Comparison of ENCODE assay signal across 25 cellular contexts in the genomic region with DNA sequence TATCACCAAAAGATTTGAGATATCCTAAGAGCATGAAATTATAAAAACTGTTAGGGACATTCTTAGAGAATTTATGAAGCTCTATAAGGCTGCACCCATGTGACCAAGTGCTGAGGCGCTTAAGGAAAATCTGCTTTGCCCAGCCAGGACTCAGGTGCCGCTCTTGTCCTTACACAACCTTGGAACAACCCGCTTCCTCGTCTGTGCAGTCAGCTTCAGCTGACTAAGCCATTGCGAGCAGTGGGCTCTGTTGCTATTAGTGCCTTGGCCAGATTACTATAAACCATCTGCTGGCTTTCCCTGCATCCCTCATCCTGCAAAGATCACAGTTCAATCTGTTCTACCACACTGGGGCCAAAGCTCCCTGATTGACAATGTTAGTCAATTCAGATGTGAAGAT.
"Had no signal": no experiment of that assay in that cellular context is flagged by ENCODE, and none has a peak within 500 bp of the region (broad histone marks: within the 10 kb centered on the region; RNA-seq: fewer than 3 reads in every experiment).

No MANE protein-coding gene starts in this region.

- H3K4me3 ChIP-seq: dorsolateral prefrontal cortex, mucosa of descending colon, right atrium auricular region, tibial nerve had no signal

- ATAC-seq: activated T-helper 17 cell treated with anti-CD3 and anti-CD28 coated beads, Interleukin-2, amount 50 U/mL, for 72 hours; foreskin keratinocyte; left cardiac atrium; mucosa of descending colon had no signal

- H3K36me3 ChIP-seq: right atrium auricular region, tibial nerve had no signal

- H3K9me3 Mint-ChIP-seq: activated CD4-positive, alpha-beta memory T cell treated with anti-CD3 and anti-CD28 coated beads, Interleukin-2, amount 10 ng/mL, durations not matched to agents 7 days and 5 days; activated naive CD4-positive, alpha-beta T cell treated with anti-CD3 and anti-CD28 coated beads for 36 hours had no signal

- H3K4me3 Mint-ChIP-seq: activated CD4-positive, alpha-beta memory T cell treated with anti-CD3 and anti-CD28 coated beads, Interleukin-2, amount 10 ng/mL, durations not matched to agents 7 days and 5 days; activated naive CD4-positive, alpha-beta T cell treated with anti-CD3 and anti-CD28 coated beads for 36 hours; activated T-helper 17 cell treated with anti-CD3 and anti-CD28 coated beads, Interleukin-2, amount 50 U/mL, for 72 hours; brain; naive B cell; neural crest cell; stimulated activated naive CD8-positive, alpha-beta T cell treated with anti-CD3 and anti-CD28 coated beads, Interleukin-15, Interleukin-2, amounts not matched to agents 100 ng/mL and 50 ng/mL, for 24 hours had no signal

- H3K9me3 ChIP-seq: mucosa of descending colon, right atrium auricular region, tibial nerve had no signal

- H3K4me1 ChIP-seq: foreskin keratinocyte, right atrium auricular region, tibial nerve had no signal

- H3K27me3 Mint-ChIP-seq: activated T-helper 17 cell treated with anti-CD3 and anti-CD28 coated beads, Interleukin-2, amount 50 U/mL, for 72 hours; stimulated activated naive CD8-positive, alpha-beta T cell treated with anti-CD3 and anti-CD28 coated beads, Interleukin-15, Interleukin-2, amounts not matched to agents 100 ng/mL and 50 ng/mL, for 24 hours had no signal

- H3K27me3 ChIP-seq: dorsolateral prefrontal cortex, right atrium auricular region, tibial nerve had no signal

- H3K4me1 Mint-ChIP-seq: activated T-helper 17 cell treated with anti-CD3 and anti-CD28 coated beads, Interleukin-2, amount 50 U/mL, for 72 hours; brain; naive B cell; neural crest cell had no signal

- H3K36me3 Mint-ChIP-seq: brain had no signal

- DNase-seq: activated CD4-positive, alpha-beta memory T cell treated with anti-CD3 and anti-CD28 coated beads, Interleukin-2, amount 10 ng/mL, durations not matched to agents 7 days and 5 days; activated CD4-positive, alpha-beta T cell treated with anti-CD3 and anti-CD28 coated beads for 48 hours; activated CD4-positive, CD25-positive, alpha-beta regulatory T cell; activated naive CD4-positive, alpha-beta T cell treated with anti-CD3 and anti-CD28 coated beads for 36 hours; activated T-cell treated with anti-CD3 and anti-CD28 coated beads, Interleukin-2, amount 50 U/mL, for 1 hour; caudate nucleus; dorsolateral prefrontal cortex; foreskin keratinocyte; hippocampal formation; left cardiac atrium; mesenchymal stem cell; mucosa of descending colon; naive B cell; stimulated activated CD4-positive, alpha-beta T cell treated with anti-CD3 and anti-CD28 coated beads, Interleukin-2, amount 100 ng/mL, for 24 hours had no signal

- FAIRE-seq: colon, islet of Langerhans, urothelium cell line had no signal

- H3K27ac Mint-ChIP-seq: activated CD4-positive, alpha-beta memory T cell treated with anti-CD3 and anti-CD28 coated beads, Interleukin-2, amount 10 ng/mL, durations not matched to agents 7 days and 5 days; activated naive CD4-positive, alpha-beta T cell treated with anti-CD3 and anti-CD28 coated beads for 36 hours; activated T-helper 17 cell treated with anti-CD3 and anti-CD28 coated beads, Interleukin-2, amount 50 U/mL, for 72 hours; brain; progenitor cell of endocrine pancreas; stimulated activated naive CD8-positive, alpha-beta T cell treated with anti-CD3 and anti-CD28 coated beads, Interleukin-15, Interleukin-2, amounts not matched to agents 100 ng/mL and 50 ng/mL, for 24 hours had no signal

- H3K27ac ChIP-seq: dorsolateral prefrontal cortex, epithelial cell of prostate, foreskin keratinocyte, right atrium auricular region, tibial nerve had no signal
